27 cellular contexts compared by ENCODE assay signal in genomic region chr3:166697495-166697894, GRCh38.
"Had no signal": no experiment of that assay in that cellular context is flagged by ENCODE, and none has a peak within 500 bp of the region (broad histone marks: within the 10 kb centered on the region; RNA-seq: fewer than 3 reads in every experiment).

No MANE protein-coding gene starts in this region.

- H3K4me3 ChIP-seq: stomach, suprapubic skin, testis, thoracic aorta, thyroid gland, tibial artery, tibial nerve, transverse colon, upper lobe of left lung, upper lobe of right lung, uterus, vagina had no signal

- ATAC-seq: stimulated activated effector memory CD8-positive, alpha-beta T cell treated with anti-CD3 and anti-CD28 coated beads, Interleukin-12 subunit alpha, Interleukin-12 subunit beta, amount 100 ng/mL, for 72 hours; stimulated activated memory B cell treated with anti-CD40 and anti-IgM and Interleukin-4, amounts not matched to agents 10 μg/mL and 1 μg/mL and 100 μg/mL, for 72 hours; stimulated activated naive B cell treated with anti-CD40 and anti-IgM and Interleukin-4, amounts not matched to agents 10 μg/mL and 1 μg/mL and 100 μg/mL, for 72 hours; stimulated activated naive CD8-positive, alpha-beta T cell treated with anti-CD3 and anti-CD28 coated beads, Interleukin-15, amount 100 ng/mL, for 72 hours; stimulated activated naive CD8-positive, alpha-beta T cell treated with anti-CD3 and anti-CD28 coated beads, Interleukin-15, Interleukin-2, amounts not matched to agents 100 U/mL and 50 U/mL, for 24 hours; upper lobe of right lung had no signal

- DNase-seq: stimulated activated CD4-positive, alpha-beta T cell treated with anti-CD3 and anti-CD28 coated beads, Interleukin-2, amount 100 ng/mL, for 48 hours; stimulated activated CD4-positive, alpha-beta T cell treated with anti-CD3 and anti-CD28 coated beads, Interleukin-4, amount 100 ng/mL, for 1 hour; stimulated activated CD4-positive, alpha-beta T cell treated with anti-CD3 and anti-CD28 coated beads, Interleukin-4, amount 100 ng/mL, for 24 hours; stimulated activated CD4-positive, alpha-beta T cell treated with anti-CD3 and anti-CD28 coated beads, Interleukin-4, amount 100 ng/mL, for 4 hours; stimulated activated CD8-positive, alpha-beta memory T cell treated with anti-CD3 and anti-CD28 coated beads, Interleukin-4, amount 100 ng/mL, for 48 hours; stimulated activated naive B cell treated with anti-CD40 and anti-IgM and Interleukin-4, amounts not matched to agents 10 μg/mL and 1 μg/mL and 100 μg/mL, for 72 hours; stimulated activated naive CD4-positive, alpha-beta T cell; stimulated activated naive CD4-positive, alpha-beta T cell treated with Interleukin-2 at 50 U/mL for 16 hours; stimulated activated naive CD8-positive, alpha-beta T cell treated with anti-CD3 and anti-CD28 coated beads, Interleukin-15, amount 100 ng/mL, for 72 hours; stimulated activated naive CD8-positive, alpha-beta T cell treated with anti-CD3 and anti-CD28 coated beads, Interleukin-15, Interleukin-2, amounts not matched to agents 100 U/mL and 50 U/mL, for 24 hours; stomach; substantia nigra; testis; thyroid gland; tibial artery; transverse colon; trophoblast cell; upper lobe of left lung; upper lobe of right lung; uterus had no signal

- FAIRE-seq: urothelium cell line had no signal

- H3K36me3 ChIP-seq: stomach, suprapubic skin, thoracic aorta, thyroid gland, tibial artery, tibial nerve, transverse colon, upper lobe of left lung, upper lobe of right lung, uterus, vagina had no signal

- H3K27me3 ChIP-seq: stomach, suprapubic skin, testis, thyroid gland, tibial artery, tibial nerve, transverse colon, upper lobe of left lung, upper lobe of right lung, uterus, vagina had no signal

- H3K9me3 ChIP-seq: testis, thoracic aorta, thyroid gland, tibial artery, tibial nerve, upper lobe of right lung, uterus, vagina had no signal

- H3K4me1 ChIP-seq: stomach, suprapubic skin, testis, thyroid gland, tibial artery, transverse colon, upper lobe of left lung, upper lobe of right lung, uterus, vagina had no signal

- H3K27ac ChIP-seq: stomach, suprapubic skin, testis, thoracic aorta, thyroid gland, tibial artery, tibial nerve, transverse colon, upper lobe of left lung, upper lobe of right lung, uterus, vagina had no signal
